25 cellular contexts compared by ENCODE assay signal in genomic region chr11:129041611-129042018, GRCh38.
DNase-seq lines count a peak whose midpoint lies in the region; TF ChIP-seq lines count a peak whose summit lies in the region.
"Had no signal": no experiment of that assay in that cellular context is flagged by ENCODE, and none has a peak within 500 bp of the region (broad histone marks: within the 10 kb centered on the region; RNA-seq: fewer than 3 reads in every experiment).

No MANE protein-coding gene starts in this region.

- H3K4me3 ChIP-seq in AG10803 (ENCODE audit: low read length), result no peak overlapping the region
- no peak overlapping the region for H3K4me3 ChIP-seq in vagina
- H3K4me3 ChIP-seq: gastrocnemius medialis, hepatocyte had no signal

- TF ChIP-seq CTCF in AG10803 (conservative IDR thresholded peaks at IDR 0.05; ENCODE audit: low read length) (no peak), vagina (IDR thresholded peaks at IDR 0.05) (no peak), GM13977 (IDR thresholded peaks at IDR 0.05; ENCODE audit: extremely low read depth, insufficient read depth, missing control alignments) (no peak)

- in situ Hi-C loops in GM13977 (cut with MboI; ENCODE audit: low pct_unique_long_range_greater_than_20kb, low sequenced_read_pairs, unreplicated experiment), result no loop called here

- no peaks in the 10 kb centered on the region for H3K27me3 ChIP-seq in vagina
- H3K27me3 ChIP-seq: gastrocnemius medialis, hepatocyte had no signal

- DNase-seq in AG10803 (ENCODE audit: low read depth) (peak; percentile 66), GM04503 (ENCODE audit: low read depth) (peak; percentile 33), amniotic epithelial cell (ENCODE audit: low read depth) (peak; percentile 33), iris pigment epithelial cell (ENCODE audit: low read depth) (peak; percentile 8), vagina (ENCODE audit: extremely low spot score in 2 of 2) (no peak), GM13977 (ENCODE audit: low spot score) (no peak), T-helper 2 cell (no peak)
- no peak for DNase-seq in stimulated activated CD4-positive, alpha-beta T cell treated with anti-CD3 and anti-CD28 coated beads, Interleukin-15, amount 100 ng/mL, for 24 hours
- DNase-seq: activated B cell treated with CpG ODN at 0.5 μM for 24 hours; activated CD4-positive, alpha-beta memory T cell treated with anti-CD3 and anti-CD28 coated beads for 36 hours; activated naive CD8-positive, alpha-beta T cell treated with anti-CD3 and anti-CD28 coated beads, Interleukin-2, amount 10 ng/mL, durations not matched to agents 7 days and 5 days; CD8-positive, alpha-beta memory T cell; DMS79; gastrocnemius medialis; immature natural killer cell; midbrain; naive thymus-derived CD8-positive, alpha-beta T cell; NCI-H1092 treated with DMSO at 0.1 percent for 48 hours; NCI-H187 treated with DMSO at 0.1 percent for 48 hours; NCI-H526 treated with DMSO at 0.1 percent for 48 hours; stimulated activated CD4-positive, alpha-beta T cell treated with anti-CD3 and anti-CD28 coated beads, Interleukin-4, amount 100 ng/mL, for 24 hours; stimulated activated naive B cell treated with anti-CD40 and anti-IgM and Interleukin-4, amounts not matched to agents 10 μg/mL and 1 μg/mL and 100 μg/mL, for 72 hours; T1000 had no signal

- H3K9me3 ChIP-seq in vagina, result no peaks in the 10 kb centered on the region
- H3K9me3 ChIP-seq: gastrocnemius medialis had no signal

- H3K36me3 ChIP-seq in vagina, result no peaks in the 10 kb centered on the region
- H3K36me3 ChIP-seq: gastrocnemius medialis had no signal

- TF ChIP-seq POLR2A in vagina (IDR thresholded peaks at IDR 0.05), result no peak

- peaks cover 10% of the 10 kb centered on the region for H3K4me1 ChIP-seq in vagina
- H3K4me1 ChIP-seq: gastrocnemius medialis had no signal

- H3K27ac ChIP-seq in vagina, result no peak overlapping the region
- H3K27ac ChIP-seq: gastrocnemius medialis, hepatocyte, RWPE1 had no signal

- intact Hi-C loops in vagina (cut with DNase I), result no loop called here

Comparison
In these comparisons a context has a peak if more than half of its experiments do, and no peak if none do; other contexts are left out.
1. DNase-seq: peak in AG10803 (single experiment), GM04503 (single experiment), amniotic epithelial cell (single experiment) and iris pigment epithelial cell (single experiment); none in vagina (0 of 2), GM13977 (single experiment), T-helper 2 cell (0 of 5) and stimulated activated CD4-positive, alpha-beta T cell treated with anti-CD3 and anti-CD28 coated beads, Interleukin-15, amount 100 ng/mL, for 24 hours (single experiment).